In the genomic region with DNA sequence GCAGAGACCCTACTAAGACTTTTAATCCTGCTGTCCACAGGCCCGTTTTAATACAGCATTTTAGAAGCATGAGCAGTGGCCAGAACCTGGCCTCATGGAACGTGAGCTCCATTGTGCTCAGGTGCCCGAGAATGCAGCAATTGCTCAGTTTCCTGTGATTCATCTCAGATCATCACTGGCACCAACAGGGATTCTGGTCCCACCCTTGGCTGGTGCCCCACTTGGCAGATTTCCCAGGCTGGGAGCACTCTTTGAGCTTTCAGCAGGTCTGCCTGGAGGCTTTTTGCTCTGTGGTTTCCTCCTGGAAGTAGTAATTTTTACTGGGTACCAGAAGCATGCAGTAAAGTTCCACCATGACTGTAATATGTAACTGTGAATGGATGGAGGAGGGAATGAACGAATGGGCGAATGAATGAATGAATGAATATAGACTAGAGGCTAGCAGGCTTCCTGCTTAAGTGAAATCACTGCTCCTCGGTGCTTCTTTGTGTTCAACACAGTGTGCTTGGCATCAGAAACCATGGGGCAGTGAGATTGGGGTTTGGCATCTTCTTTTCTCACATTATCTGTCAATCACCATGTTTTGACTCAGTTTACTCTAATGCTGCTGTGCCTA, we compare ENCODE assay signal across 1 cellular context.
A peak's percentile ranks its signal among the peaks of the same experiment; 100 is the strongest.
TF ChIP-seq lines count a peak whose summit lies in the region.

No MANE protein-coding gene starts in this region.

TF ChIP-seq in SK-N-SH, 30 proteins besides CTCF, POLR2A, EP300 and RAD21 (continued from another document):
- TF ChIP-seq, protein P1, sequence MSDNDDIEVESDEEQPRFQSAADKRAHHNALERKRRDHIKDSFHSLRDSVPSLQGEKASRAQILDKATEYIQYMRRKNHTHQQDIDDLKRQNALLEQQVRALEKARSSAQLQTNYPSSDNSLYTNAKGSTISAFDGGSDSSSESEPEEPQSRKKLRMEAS (IDR thresholded peaks at IDR 0.05; ENCODE audit: low read depth): peak; percentile 91
- TF ChIP-seq, protein P2, sequence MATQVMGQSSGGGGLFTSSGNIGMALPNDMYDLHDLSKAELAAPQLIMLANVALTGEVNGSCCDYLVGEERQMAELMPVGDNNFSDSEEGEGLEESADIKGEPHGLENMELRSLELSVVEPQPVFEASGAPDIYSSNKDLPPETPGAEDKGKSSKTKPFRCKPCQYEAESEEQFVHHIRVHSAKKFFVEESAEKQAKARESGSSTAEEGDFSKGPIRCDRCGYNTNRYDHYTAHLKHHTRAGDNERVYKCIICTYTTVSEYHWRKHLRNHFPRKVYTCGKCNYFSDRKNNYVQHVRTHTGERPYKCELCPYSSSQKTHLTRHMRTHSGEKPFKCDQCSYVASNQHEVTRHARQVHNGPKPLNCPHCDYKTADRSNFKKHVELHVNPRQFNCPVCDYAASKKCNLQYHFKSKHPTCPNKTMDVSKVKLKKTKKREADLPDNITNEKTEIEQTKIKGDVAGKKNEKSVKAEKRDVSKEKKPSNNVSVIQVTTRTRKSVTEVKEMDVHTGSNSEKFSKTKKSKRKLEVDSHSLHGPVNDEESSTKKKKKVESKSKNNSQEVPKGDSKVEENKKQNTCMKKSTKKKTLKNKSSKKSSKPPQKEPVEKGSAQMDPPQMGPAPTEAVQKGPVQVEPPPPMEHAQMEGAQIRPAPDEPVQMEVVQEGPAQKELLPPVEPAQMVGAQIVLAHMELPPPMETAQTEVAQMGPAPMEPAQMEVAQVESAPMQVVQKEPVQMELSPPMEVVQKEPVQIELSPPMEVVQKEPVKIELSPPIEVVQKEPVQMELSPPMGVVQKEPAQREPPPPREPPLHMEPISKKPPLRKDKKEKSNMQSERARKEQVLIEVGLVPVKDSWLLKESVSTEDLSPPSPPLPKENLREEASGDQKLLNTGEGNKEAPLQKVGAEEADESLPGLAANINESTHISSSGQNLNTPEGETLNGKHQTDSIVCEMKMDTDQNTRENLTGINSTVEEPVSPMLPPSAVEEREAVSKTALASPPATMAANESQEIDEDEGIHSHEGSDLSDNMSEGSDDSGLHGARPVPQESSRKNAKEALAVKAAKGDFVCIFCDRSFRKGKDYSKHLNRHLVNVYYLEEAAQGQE (IDR thresholded peaks at IDR 0.05; ENCODE audit: low read depth, low read length): peak; percentile 65; the same call in 1 of the 2 replicates
- TF ChIP-seq TEAD4 (IDR thresholded peaks at IDR 0.05; ENCODE audit: borderline replicate concordance, insufficient read depth) (peak; percentile 98), TAF1 (IDR thresholded peaks at IDR 0.05; ENCODE audit: borderline replicate concordance, low read depth, low read length) (peak; percentile 63), POLR2AphosphoS5 (IDR thresholded peaks at IDR 0.05; ENCODE audit: low read depth, low read length) (peak; percentile 92; the same call in 1 of the 2 replicates), NRF1 (IDR thresholded peaks at IDR 0.05; ENCODE audit: low read depth, low read length) (0 out of 2 replicates have a peak, but pooled peaks have one; percentile 4), CHD2 (IDR thresholded peaks at IDR 0.05; ENCODE audit: low read length, partially characterized antibody) (peak; percentile 64), RCOR1 (IDR thresholded peaks at IDR 0.05; ENCODE audit: low read length) (peak; percentile 84), NFIC (IDR thresholded peaks at IDR 0.05; ENCODE audit: borderline replicate concordance) (peak; percentile 100), TCF12 (IDR thresholded peaks at IDR 0.05) (peak; percentile 98), SIN3A (IDR thresholded peaks at IDR 0.05; ENCODE audit: borderline replicate concordance, low read depth, low read length) (peak; percentile 70; the same call in 1 of the 2 replicates), EZH2phosphoT487 (IDR thresholded peaks at IDR 0.05; ENCODE audit: borderline replicate concordance, low read depth) (no peak), ELF1 (IDR thresholded peaks at IDR 0.05) (no peak; the same call in 1 of the 2 replicates), FOXM1 (IDR thresholded peaks at IDR 0.05; ENCODE audit: low read depth) (peak; percentile 86), GATA2 (CRISPR knock-in tag; IDR thresholded peaks at IDR 0.05) (peak; percentile 32), JUND (IDR thresholded peaks at IDR 0.05) (peak; percentile 99), SMC3 (IDR thresholded peaks at IDR 0.05; ENCODE audit: low read depth, low read length) (no peak), YY1 (IDR thresholded peaks at IDR 0.05; ENCODE audit: low read depth) (peak; percentile 66; the same call in 1 of the 2 replicates)
- TF ChIP-seq, protein P3, sequence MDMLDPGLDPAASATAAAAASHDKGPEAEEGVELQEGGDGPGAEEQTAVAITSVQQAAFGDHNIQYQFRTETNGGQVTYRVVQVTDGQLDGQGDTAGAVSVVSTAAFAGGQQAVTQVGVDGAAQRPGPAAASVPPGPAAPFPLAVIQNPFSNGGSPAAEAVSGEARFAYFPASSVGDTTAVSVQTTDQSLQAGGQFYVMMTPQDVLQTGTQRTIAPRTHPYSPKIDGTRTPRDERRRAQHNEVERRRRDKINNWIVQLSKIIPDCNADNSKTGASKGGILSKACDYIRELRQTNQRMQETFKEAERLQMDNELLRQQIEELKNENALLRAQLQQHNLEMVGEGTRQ (IDR thresholded peaks at IDR 0.05; ENCODE audit: borderline replicate concordance, low read depth, low read length): no peak
